Comparison of ENCODE assay signal across 1 cellular context in the genomic region with DNA sequence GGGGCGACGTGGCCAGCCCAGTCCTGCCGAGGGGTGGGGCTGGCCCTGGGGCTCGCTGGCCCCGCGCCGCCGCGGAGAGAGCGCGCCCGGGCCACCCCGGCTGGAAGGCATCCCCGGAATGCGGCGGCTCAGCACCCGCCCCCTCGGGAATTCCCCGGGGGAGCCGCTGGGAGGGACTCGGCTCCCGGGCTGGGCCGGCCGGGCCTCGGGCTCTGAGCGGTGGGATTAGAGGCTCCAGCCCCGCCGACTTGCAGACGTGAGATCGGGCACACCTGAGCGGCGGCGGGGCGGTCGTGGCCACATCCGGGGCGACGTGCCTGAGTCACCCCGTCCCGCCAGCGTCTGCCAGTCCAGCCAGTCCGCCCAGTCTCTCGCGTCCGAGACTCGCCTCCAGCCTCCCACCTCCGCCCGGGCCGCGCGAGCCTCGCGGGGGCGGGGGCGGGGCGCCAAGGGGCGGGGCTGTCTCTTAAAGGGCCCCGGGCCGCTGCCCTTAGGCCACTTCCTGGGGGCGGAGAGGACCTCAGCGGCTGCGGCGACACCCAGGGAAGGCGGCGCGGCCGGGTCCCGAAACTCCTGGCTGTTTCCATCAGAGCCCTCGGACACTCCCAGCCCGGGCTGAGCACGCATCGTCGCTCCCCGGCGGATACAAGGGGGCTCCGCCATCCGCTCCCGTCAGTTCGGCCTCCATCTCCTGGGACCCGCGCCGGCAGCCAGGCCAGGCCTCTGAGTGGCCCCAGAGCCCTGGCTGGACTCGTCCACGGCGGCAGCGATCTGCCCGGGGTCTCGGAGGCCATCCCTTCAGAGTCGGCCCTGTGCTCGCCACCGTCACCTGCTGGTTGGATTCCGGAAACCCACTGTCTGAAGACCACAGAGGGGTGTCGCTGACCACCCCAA.
TF ChIP-seq lines count a peak whose summit lies in the region.

A gene (plus strand): TSS at position 498 of the 894 bp plus-strand sequence.

TF ChIP-seq in HepG2, 621 proteins besides CTCF, POLR2A, EP300 and RAD21 (continued from another document and continues in another):
- TF ChIP-seq, protein P1, sequence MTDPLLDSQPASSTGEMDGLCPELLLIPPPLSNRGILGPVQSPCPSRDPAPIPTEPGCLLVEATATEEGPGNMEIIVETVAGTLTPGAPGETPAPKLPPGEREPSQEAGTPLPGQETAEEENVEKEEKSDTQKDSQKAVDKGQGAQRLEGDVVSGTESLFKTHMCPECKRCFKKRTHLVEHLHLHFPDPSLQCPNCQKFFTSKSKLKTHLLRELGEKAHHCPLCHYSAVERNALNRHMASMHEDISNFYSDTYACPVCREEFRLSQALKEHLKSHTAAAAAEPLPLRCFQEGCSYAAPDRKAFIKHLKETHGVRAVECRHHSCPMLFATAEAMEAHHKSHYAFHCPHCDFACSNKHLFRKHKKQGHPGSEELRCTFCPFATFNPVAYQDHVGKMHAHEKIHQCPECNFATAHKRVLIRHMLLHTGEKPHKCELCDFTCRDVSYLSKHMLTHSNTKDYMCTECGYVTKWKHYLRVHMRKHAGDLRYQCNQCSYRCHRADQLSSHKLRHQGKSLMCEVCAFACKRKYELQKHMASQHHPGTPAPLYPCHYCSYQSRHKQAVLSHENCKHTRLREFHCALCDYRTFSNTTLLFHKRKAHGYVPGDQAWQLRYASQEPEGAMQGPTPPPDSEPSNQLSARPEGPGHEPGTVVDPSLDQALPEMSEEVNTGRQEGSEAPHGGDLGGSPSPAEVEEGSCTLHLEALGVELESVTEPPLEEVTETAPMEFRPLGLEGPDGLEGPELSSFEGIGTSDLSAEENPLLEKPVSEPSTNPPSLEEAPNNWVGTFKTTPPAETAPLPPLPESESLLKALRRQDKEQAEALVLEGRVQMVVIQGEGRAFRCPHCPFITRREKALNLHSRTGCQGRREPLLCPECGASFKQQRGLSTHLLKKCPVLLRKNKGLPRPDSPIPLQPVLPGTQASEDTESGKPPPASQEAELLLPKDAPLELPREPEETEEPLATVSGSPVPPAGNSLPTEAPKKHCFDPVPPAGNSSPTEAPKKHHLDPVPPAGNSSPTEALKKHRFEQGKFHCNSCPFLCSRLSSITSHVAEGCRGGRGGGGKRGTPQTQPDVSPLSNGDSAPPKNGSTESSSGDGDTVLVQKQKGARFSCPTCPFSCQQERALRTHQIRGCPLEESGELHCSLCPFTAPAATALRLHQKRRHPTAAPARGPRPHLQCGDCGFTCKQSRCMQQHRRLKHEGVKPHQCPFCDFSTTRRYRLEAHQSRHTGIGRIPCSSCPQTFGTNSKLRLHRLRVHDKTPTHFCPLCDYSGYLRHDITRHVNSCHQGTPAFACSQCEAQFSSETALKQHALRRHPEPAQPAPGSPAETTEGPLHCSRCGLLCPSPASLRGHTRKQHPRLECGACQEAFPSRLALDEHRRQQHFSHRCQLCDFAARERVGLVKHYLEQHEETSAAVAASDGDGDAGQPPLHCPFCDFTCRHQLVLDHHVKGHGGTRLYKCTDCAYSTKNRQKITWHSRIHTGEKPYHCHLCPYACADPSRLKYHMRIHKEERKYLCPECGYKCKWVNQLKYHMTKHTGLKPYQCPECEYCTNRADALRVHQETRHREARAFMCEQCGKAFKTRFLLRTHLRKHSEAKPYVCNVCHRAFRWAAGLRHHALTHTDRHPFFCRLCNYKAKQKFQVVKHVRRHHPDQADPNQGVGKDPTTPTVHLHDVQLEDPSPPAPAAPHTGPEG (CRISPR knock-in tag; IDR thresholded peaks at IDR 0.05) = no peak
- TF ChIP-seq, protein P2, sequence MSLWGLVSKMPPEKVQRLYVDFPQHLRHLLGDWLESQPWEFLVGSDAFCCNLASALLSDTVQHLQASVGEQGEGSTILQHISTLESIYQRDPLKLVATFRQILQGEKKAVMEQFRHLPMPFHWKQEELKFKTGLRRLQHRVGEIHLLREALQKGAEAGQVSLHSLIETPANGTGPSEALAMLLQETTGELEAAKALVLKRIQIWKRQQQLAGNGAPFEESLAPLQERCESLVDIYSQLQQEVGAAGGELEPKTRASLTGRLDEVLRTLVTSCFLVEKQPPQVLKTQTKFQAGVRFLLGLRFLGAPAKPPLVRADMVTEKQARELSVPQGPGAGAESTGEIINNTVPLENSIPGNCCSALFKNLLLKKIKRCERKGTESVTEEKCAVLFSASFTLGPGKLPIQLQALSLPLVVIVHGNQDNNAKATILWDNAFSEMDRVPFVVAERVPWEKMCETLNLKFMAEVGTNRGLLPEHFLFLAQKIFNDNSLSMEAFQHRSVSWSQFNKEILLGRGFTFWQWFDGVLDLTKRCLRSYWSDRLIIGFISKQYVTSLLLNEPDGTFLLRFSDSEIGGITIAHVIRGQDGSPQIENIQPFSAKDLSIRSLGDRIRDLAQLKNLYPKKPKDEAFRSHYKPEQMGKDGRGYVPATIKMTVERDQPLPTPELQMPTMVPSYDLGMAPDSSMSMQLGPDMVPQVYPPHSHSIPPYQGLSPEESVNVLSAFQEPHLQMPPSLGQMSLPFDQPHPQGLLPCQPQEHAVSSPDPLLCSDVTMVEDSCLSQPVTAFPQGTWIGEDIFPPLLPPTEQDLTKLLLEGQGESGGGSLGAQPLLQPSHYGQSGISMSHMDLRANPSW (CRISPR knock-in tag; IDR thresholded peaks at IDR 0.05; ENCODE audit: borderline replicate concordance) = no peak
- TF ChIP-seq MIXL1 (CRISPR knock-in tag; IDR thresholded peaks at IDR 0.05) (peak; percentile 10; the same call in 1 of the 2 replicates), ZNF496 (CRISPR knock-in tag; IDR thresholded peaks at IDR 0.05; ENCODE audit: insufficient replicate concordance) (no peak), REL (CRISPR knock-in tag; conservative IDR thresholded peaks at IDR 0.05) (no peak), ZNF292 (CRISPR knock-in tag; IDR thresholded peaks at IDR 0.05; ENCODE audit: borderline replicate concordance, low read depth) (no peak), ZNF260 (CRISPR knock-in tag; IDR thresholded peaks at IDR 0.05; ENCODE audit: borderline replicate concordance, low read depth) (no peak; the same call in 1 of the 2 replicates), POLR2AphosphoS2 (IDR thresholded peaks at IDR 0.05; ENCODE audit: low read depth, low read length) (no peak), ZNF720 (CRISPR knock-in tag; IDR thresholded peaks at IDR 0.05) (no peak), ZNF619 (CRISPR knock-in tag; IDR thresholded peaks at IDR 0.05) (no peak), MED1 (CRISPR knock-in tag; IDR thresholded peaks at IDR 0.05) (peak; percentile 51), RBAK (CRISPR knock-in tag; IDR thresholded peaks at IDR 0.05) (no peak), ZNF782 (CRISPR knock-in tag; IDR thresholded peaks at IDR 0.05; ENCODE audit: borderline replicate concordance) (no peak), ZNF446 (CRISPR knock-in tag; IDR thresholded peaks at IDR 0.05) (no peak), TBP (CRISPR knock-in tag; IDR thresholded peaks at IDR 0.05) (0 out of 2 replicates have a peak, but pooled peaks have one; percentile 26), ZNF660 (CRISPR knock-in tag; IDR thresholded peaks at IDR 0.05; ENCODE audit: borderline replicate concordance, low read depth) (no peak)
- TF ChIP-seq, protein P3, sequence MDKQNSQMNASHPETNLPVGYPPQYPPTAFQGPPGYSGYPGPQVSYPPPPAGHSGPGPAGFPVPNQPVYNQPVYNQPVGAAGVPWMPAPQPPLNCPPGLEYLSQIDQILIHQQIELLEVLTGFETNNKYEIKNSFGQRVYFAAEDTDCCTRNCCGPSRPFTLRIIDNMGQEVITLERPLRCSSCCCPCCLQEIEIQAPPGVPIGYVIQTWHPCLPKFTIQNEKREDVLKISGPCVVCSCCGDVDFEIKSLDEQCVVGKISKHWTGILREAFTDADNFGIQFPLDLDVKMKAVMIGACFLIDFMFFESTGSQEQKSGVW (CRISPR knock-in tag; IDR thresholded peaks at IDR 0.05; ENCODE audit: borderline replicate concordance) = no peak
- TF ChIP-seq, protein P4, sequence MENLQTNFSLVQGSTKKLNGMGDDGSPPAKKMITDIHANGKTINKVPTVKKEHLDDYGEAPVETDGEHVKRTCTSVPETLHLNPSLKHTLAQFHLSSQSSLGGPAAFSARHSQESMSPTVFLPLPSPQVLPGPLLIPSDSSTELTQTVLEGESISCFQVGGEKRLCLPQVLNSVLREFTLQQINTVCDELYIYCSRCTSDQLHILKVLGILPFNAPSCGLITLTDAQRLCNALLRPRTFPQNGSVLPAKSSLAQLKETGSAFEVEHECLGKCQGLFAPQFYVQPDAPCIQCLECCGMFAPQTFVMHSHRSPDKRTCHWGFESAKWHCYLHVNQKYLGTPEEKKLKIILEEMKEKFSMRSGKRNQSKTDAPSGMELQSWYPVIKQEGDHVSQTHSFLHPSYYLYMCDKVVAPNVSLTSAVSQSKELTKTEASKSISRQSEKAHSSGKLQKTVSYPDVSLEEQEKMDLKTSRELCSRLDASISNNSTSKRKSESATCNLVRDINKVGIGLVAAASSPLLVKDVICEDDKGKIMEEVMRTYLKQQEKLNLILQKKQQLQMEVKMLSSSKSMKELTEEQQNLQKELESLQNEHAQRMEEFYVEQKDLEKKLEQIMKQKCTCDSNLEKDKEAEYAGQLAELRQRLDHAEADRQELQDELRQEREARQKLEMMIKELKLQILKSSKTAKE (CRISPR knock-in tag; IDR thresholded peaks at IDR 0.05; ENCODE audit: borderline replicate concordance) = peak; percentile 85; the same call in 1 of the 2 replicates
- TF ChIP-seq, protein P5, sequence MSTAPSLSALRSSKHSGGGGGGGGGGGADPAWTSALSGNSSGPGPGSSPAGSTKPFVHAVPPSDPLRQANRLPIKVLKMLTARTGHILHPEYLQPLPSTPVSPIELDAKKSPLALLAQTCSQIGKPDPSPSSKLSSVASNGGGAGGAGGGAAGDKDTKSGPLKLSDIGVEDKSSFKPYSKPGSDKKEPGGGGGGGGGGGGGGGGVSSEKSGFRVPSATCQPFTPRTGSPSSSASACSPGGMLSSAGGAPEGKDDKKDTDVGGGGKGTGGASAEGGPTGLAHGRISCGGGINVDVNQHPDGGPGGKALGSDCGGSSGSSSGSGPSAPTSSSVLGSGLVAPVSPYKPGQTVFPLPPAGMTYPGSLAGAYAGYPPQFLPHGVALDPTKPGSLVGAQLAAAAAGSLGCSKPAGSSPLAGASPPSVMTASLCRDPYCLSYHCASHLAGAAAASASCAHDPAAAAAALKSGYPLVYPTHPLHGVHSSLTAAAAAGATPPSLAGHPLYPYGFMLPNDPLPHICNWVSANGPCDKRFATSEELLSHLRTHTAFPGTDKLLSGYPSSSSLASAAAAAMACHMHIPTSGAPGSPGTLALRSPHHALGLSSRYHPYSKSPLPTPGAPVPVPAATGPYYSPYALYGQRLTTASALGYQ (CRISPR knock-in tag; IDR thresholded peaks at IDR 0.05) = peak; percentile 45; the same call in 1 of the 2 replicates
- TF ChIP-seq, protein P6, sequence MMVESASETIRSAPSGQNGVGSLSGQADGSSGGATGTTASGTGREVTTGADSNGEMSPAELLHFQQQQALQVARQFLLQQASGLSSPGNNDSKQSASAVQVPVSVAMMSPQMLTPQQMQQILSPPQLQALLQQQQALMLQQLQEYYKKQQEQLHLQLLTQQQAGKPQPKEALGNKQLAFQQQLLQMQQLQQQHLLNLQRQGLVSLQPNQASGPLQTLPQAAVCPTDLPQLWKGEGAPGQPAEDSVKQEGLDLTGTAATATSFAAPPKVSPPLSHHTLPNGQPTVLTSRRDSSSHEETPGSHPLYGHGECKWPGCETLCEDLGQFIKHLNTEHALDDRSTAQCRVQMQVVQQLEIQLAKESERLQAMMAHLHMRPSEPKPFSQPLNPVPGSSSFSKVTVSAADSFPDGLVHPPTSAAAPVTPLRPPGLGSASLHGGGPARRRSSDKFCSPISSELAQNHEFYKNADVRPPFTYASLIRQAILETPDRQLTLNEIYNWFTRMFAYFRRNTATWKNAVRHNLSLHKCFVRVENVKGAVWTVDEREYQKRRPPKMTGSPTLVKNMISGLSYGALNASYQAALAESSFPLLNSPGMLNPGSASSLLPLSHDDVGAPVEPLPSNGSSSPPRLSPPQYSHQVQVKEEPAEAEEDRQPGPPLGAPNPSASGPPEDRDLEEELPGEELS (CRISPR knock-in tag; IDR thresholded peaks at IDR 0.05) = peak; percentile 29; the same call in 1 of the 2 replicates
- TF ChIP-seq, protein P7, sequence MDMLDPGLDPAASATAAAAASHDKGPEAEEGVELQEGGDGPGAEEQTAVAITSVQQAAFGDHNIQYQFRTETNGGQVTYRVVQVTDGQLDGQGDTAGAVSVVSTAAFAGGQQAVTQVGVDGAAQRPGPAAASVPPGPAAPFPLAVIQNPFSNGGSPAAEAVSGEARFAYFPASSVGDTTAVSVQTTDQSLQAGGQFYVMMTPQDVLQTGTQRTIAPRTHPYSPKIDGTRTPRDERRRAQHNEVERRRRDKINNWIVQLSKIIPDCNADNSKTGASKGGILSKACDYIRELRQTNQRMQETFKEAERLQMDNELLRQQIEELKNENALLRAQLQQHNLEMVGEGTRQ (IDR thresholded peaks at IDR 0.05; ENCODE audit: low read depth, low read length) = no peak
- TF ChIP-seq, protein P7 (CRISPR knock-in tag; IDR thresholded peaks at IDR 0.05; ENCODE audit: borderline replicate concordance) = no peak; the same call in 1 of the 2 replicates
- TF ChIP-seq, protein P8, sequence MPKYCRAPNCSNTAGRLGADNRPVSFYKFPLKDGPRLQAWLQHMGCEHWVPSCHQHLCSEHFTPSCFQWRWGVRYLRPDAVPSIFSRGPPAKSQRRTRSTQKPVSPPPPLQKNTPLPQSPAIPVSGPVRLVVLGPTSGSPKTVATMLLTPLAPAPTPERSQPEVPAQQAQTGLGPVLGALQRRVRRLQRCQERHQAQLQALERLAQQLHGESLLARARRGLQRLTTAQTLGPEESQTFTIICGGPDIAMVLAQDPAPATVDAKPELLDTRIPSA (CRISPR knock-in tag; IDR thresholded peaks at IDR 0.05; ENCODE audit: borderline replicate concordance) = no peak
